In genomic region chr11:2144549-2145220, GRCh38 we compare ENCODE assay signal across 26 cellular contexts. TPM values are rescaled to one million over a fixed set of nuclear protein-coding genes. Genes with fewer than 3 reads are reported as not detected.
DNase-seq lines count a peak whose midpoint lies in the region; ATAC-seq and TF ChIP-seq lines count a peak whose summit lies in the region.
"Had no signal": no experiment of that assay in that cellular context is flagged by ENCODE, and none has a peak within 500 bp of the region (broad histone marks: within the 10 kb centered on the region; RNA-seq: fewer than 3 reads in every experiment).

No MANE protein-coding gene starts in this region.

- H3K4me3 ChIP-seq in breast epithelium: peak overlapping the region in 2 of 3 donors; percentile 4 to 48
- no peak overlapping the region for H3K4me3 ChIP-seq in mammary epithelial cell (replicated peaks in 1 of 3; ENCODE audit: insufficient read depth in 1 of 3, low read depth in 2 of 3, low read length in 3 of 3)
- H3K4me3 ChIP-seq in naive thymus-derived CD4-positive, alpha-beta T cell (ENCODE audit: low read length): no peak overlapping the region
- H3K4me3 ChIP-seq: BLaER1, HAP-1, thoracic aorta had no signal

- TF ChIP-seq POLR2A in breast epithelium (IDR thresholded peaks at IDR 0.05): no peak

- H3K36me3 ChIP-seq in breast epithelium (no peaks in the 10 kb centered on the region), mammary epithelial cell (ENCODE audit: insufficient read depth, low read length) (no peaks in the 10 kb centered on the region)
- H3K36me3 ChIP-seq in naive thymus-derived CD4-positive, alpha-beta T cell (ENCODE audit: control insufficient read depth in 2 of 3, insufficient read depth in 3 of 3, low read length in 3 of 3): no peaks in the 10 kb centered on the region
- H3K36me3 ChIP-seq: BLaER1, brain microvascular endothelial cell, HAP-1, thoracic aorta had no signal

- H3K4me1 Mint-ChIP-seq in activated T-helper 17 cell treated with anti-CD3 and anti-CD28 coated beads, Interleukin-2, amount 50 U/mL, for 72 hours: peaks cover 15% of the 10 kb centered on the region
- peaks cover 62% of the 10 kb centered on the region for H3K4me1 Mint-ChIP-seq in nephron progenitor cell
- peaks cover 20 to 45% of the 10 kb centered on the region in 2 donors for H3K4me1 Mint-ChIP-seq in stimulated activated naive B cell treated with anti-CD40 and anti-IgM and Interleukin-4, amounts not matched to agents 10 μg/mL and 1 μg/mL and 100 μg/mL, for 72 hours
- peaks cover 0 to 14% (median 9%) of the 10 kb centered on the region in 7 donors for H3K4me1 Mint-ChIP-seq in naive thymus-derived CD4-positive, alpha-beta T cell

- no peak for ATAC-seq in activated T-helper 17 cell treated with anti-CD3 and anti-CD28 coated beads, Interleukin-2, amount 50 U/mL, for 72 hours (replicated peaks)
- no peak for ATAC-seq in stimulated activated naive B cell treated with anti-CD40 and anti-IgM and Interleukin-4, amounts not matched to agents 10 μg/mL and 1 μg/mL and 100 μg/mL, for 72 hours (replicated peaks)
- ATAC-seq in naive thymus-derived CD4-positive, alpha-beta T cell: no peak
- ATAC-seq in left colon: no peak
- ATAC-seq: sciatic nerve had no signal

- H3K9ac ChIP-seq in mammary epithelial cell (ENCODE audit: insufficient read depth, low read length): no peak overlapping the region
- H3K9ac ChIP-seq: BLaER1, parathyroid adenoma had no signal

- TF ChIP-seq CTCF in breast epithelium (IDR thresholded peaks at IDR 0.05) (no peak), mammary epithelial cell (conservative IDR thresholded peaks at IDR 0.05 in 1 of 2, IDR thresholded peaks at IDR 0.05 in 1 of 2; ENCODE audit: extremely low read depth in 1 of 2, insufficient read depth in 1 of 2, low read depth in 1 of 2, low read length in 2 of 2) (no peak), nephron progenitor cell (IDR thresholded peaks at IDR 0.05) (no peak)

- POLR2A ChIA-PET in naive thymus-derived CD4-positive, alpha-beta T cell (lab: Charles Lee): no interaction called here

- CTCF ChIA-PET in mammary epithelial cell (lab: Charles Lee; ENCODE audit: low non-redundant PET): no interaction called here
- CTCF ChIA-PET in naive thymus-derived CD4-positive, alpha-beta T cell (lab: Charles Lee): no interaction called here

- no peak overlapping the region for H3K27ac ChIP-seq in breast epithelium
- no peak overlapping the region for H3K27ac ChIP-seq in mammary epithelial cell (ENCODE audit: insufficient read depth, low read depth, low read length)
- H3K27ac ChIP-seq in naive thymus-derived CD4-positive, alpha-beta T cell (ENCODE audit: low read depth, low read length): no peak overlapping the region
- H3K27ac ChIP-seq: BLaER1, brain microvascular endothelial cell, parathyroid adenoma, thoracic aorta had no signal

- H3K4me2 ChIP-seq in mammary epithelial cell (ENCODE audit: insufficient read depth, low read depth, low read length): no peak overlapping the region

- BruUV-seq in mammary epithelial cell (replicated peaks; lab: Mats Ljungman, UMichigan): no TSS peak

- H3K4me1 ChIP-seq in breast epithelium: peaks cover 0 to 11% of the 10 kb centered on the region in 2 donors
- H3K4me1 ChIP-seq in mammary epithelial cell (ENCODE audit: insufficient read depth, low read length): peaks cover 12% of the 10 kb centered on the region
- no peaks in the 10 kb centered on the region for H3K4me1 ChIP-seq in naive thymus-derived CD4-positive, alpha-beta T cell (ENCODE audit: control insufficient read depth in 2 of 2, insufficient read depth in 2 of 2, low read length in 2 of 2)
- H3K4me1 ChIP-seq: HAP-1, parathyroid adenoma had no signal

- dilution Hi-C loops in mammary epithelial cell (cut with HindIII; ENCODE audit: low sequenced_read_pairs): no loop called here

- WGBS in mammary epithelial cell (ENCODE audit: low coverage, missing lambda C conversion rate): 8% methylated on average over 7 of the region's 18 CpGs

- H3K27me3 ChIP-seq in breast epithelium (peaks cover 20 to 100% of the 10 kb centered on the region in 2 donors), mammary epithelial cell (ENCODE audit: insufficient read depth, low read length) (peaks cover 81% of the 10 kb centered on the region)
- H3K27me3 ChIP-seq in naive thymus-derived CD4-positive, alpha-beta T cell (ENCODE audit: control insufficient read depth in 2 of 2, insufficient read depth in 2 of 2, low read length in 2 of 2): peaks cover 4 to 7% of the 10 kb centered on the region in 2 donors

- no peak overlapping the region for H2AFZ ChIP-seq in mammary epithelial cell (ENCODE audit: low read depth, low read length)
- H2AFZ ChIP-seq: parathyroid adenoma had no signal

- H3K4me3 Mint-ChIP-seq in activated T-helper 17 cell treated with anti-CD3 and anti-CD28 coated beads, Interleukin-2, amount 50 U/mL, for 72 hours: peak overlapping the region; percentile 60
- H3K4me3 Mint-ChIP-seq in nephron progenitor cell: peak overlapping the region; percentile 72
- peak overlapping the region; percentile 61 to 62 for H3K4me3 Mint-ChIP-seq in stimulated activated naive B cell treated with anti-CD40 and anti-IgM and Interleukin-4, amounts not matched to agents 10 μg/mL and 1 μg/mL and 100 μg/mL, for 72 hours
- peak overlapping the region in 3 of 10 donors; percentile 39 to 61 (median 46) for H3K4me3 Mint-ChIP-seq in naive thymus-derived CD4-positive, alpha-beta T cell
- H3K4me3 Mint-ChIP-seq: neural crest cell; stimulated activated naive CD8-positive, alpha-beta T cell treated with anti-CD3 and anti-CD28 coated beads, Interleukin-15, Interleukin-2, amounts not matched to agents 100 ng/mL and 50 ng/mL, for 24 hours had no signal

- intact Hi-C loops in breast epithelium (cut with DNase I; ENCODE audit: low total_unique reads) (no loop called here), mammary epithelial cell (cut with micrococcal nuclease) (no loop called here), left colon (cut with DNase I, micrococcal nuclease) (no loop called here)
- intact Hi-C loops in naive thymus-derived CD4-positive, alpha-beta T cell (cut with micrococcal nuclease): loop anchor here in 1 of 2 donors (5.0 kb wide), 1 partner anchor 67 kb away; no protein-coding TSS in a partner anchor

- peaks cover 2% of the 10 kb centered on the region for H4K20me1 ChIP-seq in mammary epithelial cell (ENCODE audit: insufficient read depth, low read length)

- H3K27me3 Mint-ChIP-seq in activated T-helper 17 cell treated with anti-CD3 and anti-CD28 coated beads, Interleukin-2, amount 50 U/mL, for 72 hours: peaks cover 48% of the 10 kb centered on the region
- peaks cover 88% of the 10 kb centered on the region for H3K27me3 Mint-ChIP-seq in nephron progenitor cell (ENCODE audit: low read depth, poor library complexity)
- H3K27me3 Mint-ChIP-seq in stimulated activated naive B cell treated with anti-CD40 and anti-IgM and Interleukin-4, amounts not matched to agents 10 μg/mL and 1 μg/mL and 100 μg/mL, for 72 hours: peaks cover 51 to 94% of the 10 kb centered on the region in 2 donors
- peaks cover 35 to 77% (median 65%) of the 10 kb centered on the region in 5 donors for H3K27me3 Mint-ChIP-seq in naive thymus-derived CD4-positive, alpha-beta T cell

- H3K9me3 Mint-ChIP-seq in activated T-helper 17 cell treated with anti-CD3 and anti-CD28 coated beads, Interleukin-2, amount 50 U/mL, for 72 hours: no peaks in the 10 kb centered on the region
- no peaks in the 10 kb centered on the region for H3K9me3 Mint-ChIP-seq in nephron progenitor cell
- no peaks in the 10 kb centered on the region for H3K9me3 Mint-ChIP-seq in stimulated activated naive B cell treated with anti-CD40 and anti-IgM and Interleukin-4, amounts not matched to agents 10 μg/mL and 1 μg/mL and 100 μg/mL, for 72 hours
- H3K9me3 Mint-ChIP-seq in naive thymus-derived CD4-positive, alpha-beta T cell: no peaks in the 10 kb centered on the region
- H3K9me3 Mint-ChIP-seq: neural crest cell; stimulated activated naive CD8-positive, alpha-beta T cell treated with anti-CD3 and anti-CD28 coated beads, Interleukin-15, Interleukin-2, amounts not matched to agents 100 ng/mL and 50 ng/mL, for 24 hours had no signal

- peaks cover 6% of the 10 kb centered on the region for H3K36me3 Mint-ChIP-seq in activated T-helper 17 cell treated with anti-CD3 and anti-CD28 coated beads, Interleukin-2, amount 50 U/mL, for 72 hours (ENCODE audit: low read depth)
- H3K36me3 Mint-ChIP-seq in nephron progenitor cell (ENCODE audit: low read depth): peaks cover 7% of the 10 kb centered on the region
- no peaks in the 10 kb centered on the region for H3K36me3 Mint-ChIP-seq in stimulated activated naive B cell treated with anti-CD40 and anti-IgM and Interleukin-4, amounts not matched to agents 10 μg/mL and 1 μg/mL and 100 μg/mL, for 72 hours
- no peaks in the 10 kb centered on the region for H3K36me3 Mint-ChIP-seq in naive thymus-derived CD4-positive, alpha-beta T cell

- in situ Hi-C loops in mammary epithelial cell (cut with MboI; ENCODE audit: low sequenced_read_pairs in 2 of 2): loop anchor here in 1 of 2 donors (10.0 kb wide), 1 partner anchor 290 kb away; the partner anchor contains the start of gene LSP1

- no peaks in the 10 kb centered on the region for H3K79me2 ChIP-seq in mammary epithelial cell (ENCODE audit: insufficient read depth, low read length)
- H3K79me2 ChIP-seq: parathyroid adenoma had no signal

- DNase-seq in breast epithelium (ENCODE audit: low spot score in 2 of 2): no peak
- DNase-seq in mammary epithelial cell: no peak
- no peak for DNase-seq in nephron progenitor cell
- DNase-seq in stimulated activated naive B cell treated with anti-CD40 and anti-IgM and Interleukin-4, amounts not matched to agents 10 μg/mL and 1 μg/mL and 100 μg/mL, for 72 hours: no peak
- DNase-seq in naive thymus-derived CD4-positive, alpha-beta T cell: no peak
- no peak for DNase-seq in left colon
- DNase-seq in NCI-H1694 treated with DMSO at 0.1 percent for 48 hours (lab: John Stamatoyannopoulos, UW): no peak
- DNase-seq: activated CD8-positive, alpha-beta memory T cell treated with anti-CD3 and anti-CD28 coated beads for 24 hours; brain microvascular endothelial cell; COR-L47; KG1; NCI-H1436 treated with DMSO at 0.1 percent for 48 hours; NCI-H446 treated with DMSO at 0.1 percent for 48 hours had no signal

- H3K9me3 ChIP-seq in breast epithelium: no peaks in the 10 kb centered on the region
- no peaks in the 10 kb centered on the region for H3K9me3 ChIP-seq in mammary epithelial cell (replicated peaks; ENCODE audit: insufficient read depth, low read length)
- no peaks in the 10 kb centered on the region for H3K9me3 ChIP-seq in naive thymus-derived CD4-positive, alpha-beta T cell (ENCODE audit: control insufficient read depth in 2 of 3, low read length in 3 of 3)
- H3K9me3 ChIP-seq: BLaER1, HAP-1, thoracic aorta had no signal

- H3K27ac Mint-ChIP-seq in activated T-helper 17 cell treated with anti-CD3 and anti-CD28 coated beads, Interleukin-2, amount 50 U/mL, for 72 hours: no peak overlapping the region
- no peak overlapping the region for H3K27ac Mint-ChIP-seq in nephron progenitor cell
- no peak overlapping the region for H3K27ac Mint-ChIP-seq in stimulated activated naive B cell treated with anti-CD40 and anti-IgM and Interleukin-4, amounts not matched to agents 10 μg/mL and 1 μg/mL and 100 μg/mL, for 72 hours
- H3K27ac Mint-ChIP-seq in naive thymus-derived CD4-positive, alpha-beta T cell: no peak overlapping the region
- H3K27ac Mint-ChIP-seq: stimulated activated naive CD8-positive, alpha-beta T cell treated with anti-CD3 and anti-CD28 coated beads, Interleukin-15, Interleukin-2, amounts not matched to agents 100 ng/mL and 50 ng/mL, for 24 hours had no signal

RNA-seq across cellular contexts. Expression of gene IGF2, which starts 5.5 kb away (rescaled TPM):
- total RNA-seq in breast epithelium (10 to 100 TPM; 13.6 to 65.7 (median 65.2) TPM), mammary epithelial cell (under 1 TPM in 1 of 2 donors, not detected in 1; under 0.01 TPM), left colon (10 to 100 TPM in 1 of 2 donors, 1 to 10 TPM in 1; 7.3 to 10.8 TPM)
- polyA plus RNA-seq in mammary epithelial cell: 0.01 TPM
- polyA minus RNA-seq in mammary epithelial cell: not detected
- total RNA-seq in activated T-helper 17 cell treated with anti-CD3 and anti-CD28 coated beads, Interleukin-2, amount 50 U/mL, for 72 hours: 100 to 1,000 TPM in 1 of 2 donors, 1 to 10 TPM in 1; 7.4 to 287 TPM
- total RNA-seq in naive thymus-derived CD4-positive, alpha-beta T cell: under 1 TPM in 1 of 5 experiments, not detected in 4; 0.36 TPM
- polyA plus RNA-seq in naive thymus-derived CD4-positive, alpha-beta T cell: not detected

RNA-seq across cellular contexts. Expression of gene INS, which starts 16.3 kb away (rescaled TPM):
- total RNA-seq in breast epithelium (not detected), mammary epithelial cell (not detected), left colon (1 to 10 TPM in 1 of 2 donors, not detected in 1; 1.3 TPM)
- not detected for polyA plus RNA-seq in mammary epithelial cell
- polyA minus RNA-seq in mammary epithelial cell: not detected
- total RNA-seq in activated T-helper 17 cell treated with anti-CD3 and anti-CD28 coated beads, Interleukin-2, amount 50 U/mL, for 72 hours: not detected
- total RNA-seq in naive thymus-derived CD4-positive, alpha-beta T cell: not detected
- not detected for polyA plus RNA-seq in naive thymus-derived CD4-positive, alpha-beta T cell
- total RNA-seq: A673, endothelial cell of umbilical vein, fibroblast of lung, HT1080, neural crest cell, thoracic aorta had no signal
- polyA plus RNA-seq: endothelial cell of umbilical vein, fibroblast of lung had no signal

RNA-seq across cellular contexts. Expression of gene TH, which starts 26.9 kb away (rescaled TPM):
- total RNA-seq in breast epithelium (not detected), mammary epithelial cell (under 1 TPM in 1 of 2 donors, not detected in 1; 0.61 TPM), left colon (not detected)
- 0.16 TPM for polyA plus RNA-seq in mammary epithelial cell
- polyA minus RNA-seq in mammary epithelial cell: not detected
- total RNA-seq in activated T-helper 17 cell treated with anti-CD3 and anti-CD28 coated beads, Interleukin-2, amount 50 U/mL, for 72 hours: not detected
- total RNA-seq in naive thymus-derived CD4-positive, alpha-beta T cell: not detected
- not detected for polyA plus RNA-seq in naive thymus-derived CD4-positive, alpha-beta T cell
- total RNA-seq: A673, endothelial cell of umbilical vein, HT1080, liver, thoracic aorta had no signal
- polyA plus RNA-seq: endothelial cell of umbilical vein, fibroblast of lung had no signal

Comparison
In these comparisons a context has a peak if more than half of its experiments do, and no peak if none do; other contexts are left out.
1. H3K4me3 ChIP-seq: peak in breast epithelium (2 of 3); none in mammary epithelial cell (0 of 3) and naive thymus-derived CD4-positive, alpha-beta T cell (single experiment).
2. RNA of gene IGF2, which starts 5.5 kb away (total RNA-seq): 7.4 to 287 TPM in activated T-helper 17 cell treated with anti-CD3 and anti-CD28 coated beads, Interleukin-2, amount 50 U/mL, for 72 hours, 13.6 to 65.7 TPM in breast epithelium and 7.3 to 10.8 TPM in left colon; under 0.01 TPM in mammary epithelial cell and 0.36 TPM in naive thymus-derived CD4-positive, alpha-beta T cell; every median in the first group is over 4 times any median in the second.